Comparison of ENCODE assay signal across 8 cellular contexts in genomic region chr12:49357099-49357678, GRCh38. TPM values are rescaled to one million over a fixed set of nuclear protein-coding genes. Genes with fewer than 3 reads are reported as not detected.
DNase-seq lines count a peak whose midpoint lies in the region; ATAC-seq and TF ChIP-seq lines count a peak whose summit lies in the region.

No MANE protein-coding gene starts in this region.

- H3K4me1 ChIP-seq in heart right ventricle = peaks cover 0 to 6% (median 0%) of the 10 kb centered on the region in 9 donors
- peaks cover 11% of the 10 kb centered on the region for H3K4me1 ChIP-seq in vagina
- no peaks in the 10 kb centered on the region for H3K4me1 ChIP-seq in aorta (ENCODE audit: control insufficient read depth in 1 of 2, insufficient read depth in 2 of 2, low read length in 2 of 2)

- no peak overlapping the region for H3K27ac ChIP-seq in heart right ventricle
- H3K27ac ChIP-seq in vagina = no peak overlapping the region
- H3K27ac ChIP-seq in aorta (ENCODE audit: low read depth in 1 of 2, low read length in 2 of 2) = no peak overlapping the region

- no peak overlapping the region for H3K4me3 ChIP-seq in heart right ventricle
- H3K4me3 ChIP-seq in foreskin fibroblast (ENCODE audit: low read depth in 1 of 2, low read length in 2 of 2) = no peak overlapping the region
- no peak overlapping the region for H3K4me3 ChIP-seq in vagina
- no peak overlapping the region for H3K4me3 ChIP-seq in aorta (ENCODE audit: low read length in 2 of 2)

- DNase-seq in heart right ventricle (no peak), left ventricle myocardium superior (no peak), RPMI8226 (peak; percentile 53), foreskin fibroblast (peak; percentile 57 to 85), vagina (ENCODE audit: extremely low spot score in 2 of 2) (no peak), aorta (no peak), NCI-H510A treated with DMSO at 0.1 percent for 48 hours (lab: John Stamatoyannopoulos, UW) (no peak)

- intact Hi-C loops in heart right ventricle (cut with DNase I) (loop anchor here in 3 of 10 donors (5.0 to 10.0 kb wide), 2 partner anchors 225 to 228 kb away; no protein-coding TSS in a partner anchor), left ventricle myocardium superior (cut with micrococcal nuclease) (no loop called here), vagina (cut with DNase I) (loop anchor here (5.0 kb wide), 1 partner anchor 155 kb away; no protein-coding TSS in a partner anchor), aorta (cut with DNase I) (no loop called here)

- 19 to 24% methylated on average over 3 of the region's 3 CpGs for WGBS in heart right ventricle, 2 donors
- WGBS in aorta, 2 donors = 1 to 2% methylated on average over 3 of the region's 3 CpGs

- TF ChIP-seq CTCF in heart right ventricle (IDR thresholded peaks at IDR 0.05) (peak in 7 of 9 donors; percentile 34 to 58 (median 43)), foreskin fibroblast (IDR thresholded peaks at IDR 0.05; ENCODE audit: low read depth, low read length) (peak; percentile 33), vagina (IDR thresholded peaks at IDR 0.05) (peak in 2 of 3 experiments; percentile 9 to 13)

- H3K27me3 ChIP-seq in heart right ventricle (peaks cover 0 to 48% (median 18%) of the 10 kb centered on the region in 7 donors), vagina (no peaks in the 10 kb centered on the region), aorta (ENCODE audit: control insufficient read depth in 1 of 2, insufficient read depth in 2 of 2, low read length in 1 of 2) (no peaks in the 10 kb centered on the region)

- no peaks in the 10 kb centered on the region for H3K36me3 ChIP-seq in heart right ventricle
- no peaks in the 10 kb centered on the region for H3K36me3 ChIP-seq in vagina
- no peaks in the 10 kb centered on the region for H3K36me3 ChIP-seq in aorta (ENCODE audit: control insufficient read depth in 1 of 2, insufficient read depth in 2 of 2, low read length in 1 of 2)

- no peak for TF ChIP-seq POLR2A in vagina (IDR thresholded peaks at IDR 0.05)

- no peaks in the 10 kb centered on the region for H3K9me3 ChIP-seq in heart right ventricle
- H3K9me3 ChIP-seq in vagina = no peaks in the 10 kb centered on the region
- no peaks in the 10 kb centered on the region for H3K9me3 ChIP-seq in aorta (ENCODE audit: control insufficient read depth, low read length)

- ATAC-seq in heart right ventricle = no peak
- ATAC-seq in left ventricle myocardium superior = no peak
- no peak for ATAC-seq in aorta (ENCODE audit: low FRiP score)
- ATAC-seq in HG03196 (IDR thresholded peaks at IDR 0.05; ENCODE audit: unreplicated experiment) = no peak

RNA-seq across cellular contexts. Expression of gene SPATS2, which starts 10.1 kb away (rescaled TPM):
- 10 to 100 TPM in 1 of 10 donors, 1 to 10 TPM in 9; 3.5 to 10.6 (median 5.1) TPM for total RNA-seq in heart right ventricle
- polyA plus RNA-seq in heart right ventricle = 10 to 100 TPM in 1 of 2 donors, 1 to 10 TPM in 1; 4.8 to 11.5 TPM
- total RNA-seq in left ventricle myocardium superior = 5.7 TPM
- 28.0 TPM for total RNA-seq in vagina
- 10 to 100 TPM; 19.3 to 29.8 TPM for total RNA-seq in aorta
- 10 to 100 TPM in 1 of 2 donors, 1 to 10 TPM in 1; 5.5 to 11.5 TPM for polyA plus RNA-seq in aorta

RNA-seq across cellular contexts. Expression of gene DNAJC22, which starts 10.5 kb away (rescaled TPM):
- total RNA-seq in heart right ventricle (under 1 TPM in 7 of 10 donors, not detected in 3; 0.17 to 0.59 (median 0.26) TPM), left ventricle myocardium superior (0.10 TPM), vagina (3.7 TPM), aorta (under 1 TPM in 1 of 2 donors, not detected in 1; 0.24 TPM)
- polyA plus RNA-seq in heart right ventricle (under 1 TPM in 1 of 2 donors, not detected in 1; 0.01 TPM), aorta (1 to 10 TPM in 1 of 2 donors, under 1 TPM in 1; 0.50 to 1.2 TPM)

RNA-seq across cellular contexts. Expression of gene C1QL4, which starts 20.2 kb away (rescaled TPM):
- total RNA-seq in heart right ventricle = not detected
- polyA plus RNA-seq in heart right ventricle = not detected
- total RNA-seq in left ventricle myocardium superior = not detected
- total RNA-seq in vagina = 2.0 TPM
- total RNA-seq in aorta = not detected
- polyA plus RNA-seq in aorta = not detected

RNA-seq across cellular contexts. Expression of gene TROAP, which starts 34.1 kb away (rescaled TPM):
- total RNA-seq in heart right ventricle = 1 to 10 TPM in 2 of 10 donors, under 1 TPM in 5, not detected in 3; 0.40 to 4.9 (median 0.72) TPM
- polyA plus RNA-seq in heart right ventricle = 1 to 10 TPM in 1 of 2 donors, under 1 TPM in 1; 0.20 to 1.3 TPM
- total RNA-seq in left ventricle myocardium superior = 0.37 TPM
- total RNA-seq in vagina = 4.9 TPM
- total RNA-seq in aorta = 1 to 10 TPM; 1.1 to 4.3 TPM
- polyA plus RNA-seq in aorta = 1 to 10 TPM in 1 of 2 donors, under 1 TPM in 1; 0.10 to 1.8 TPM

Comparison
In these comparisons a context has a peak if more than half of its experiments do, and no peak if none do; other contexts are left out.
1. DNase-seq: peak in RPMI8226 (single experiment) and foreskin fibroblast (2 of 2); none in heart right ventricle (0 of 2), left ventricle myocardium superior (single experiment), vagina (0 of 2), aorta (0 of 2) and NCI-H510A treated with DMSO at 0.1 percent for 48 hours (single experiment).
2. Peak in every context shown above with its lines, with median percentiles within 50 percentile points of each other: CTCF ChIP-seq.